In genomic region chr9:127884427-127884911, GRCh38 we compare ENCODE assay signal across 10 cellular contexts. TPM values are rescaled to one million over a fixed set of nuclear protein-coding genes. Genes with fewer than 3 reads are reported as not detected.
A peak's percentile ranks its signal among the peaks of the same experiment; 100 is the strongest.
DNase-seq lines count a peak whose midpoint lies in the region; ATAC-seq and TF ChIP-seq lines count a peak whose summit lies in the region.
"Had no signal": no experiment of that assay in that cellular context is flagged by ENCODE, and none has a peak within 500 bp of the region (broad histone marks: within the 10 kb centered on the region; RNA-seq: fewer than 3 reads in every experiment).

No MANE protein-coding gene starts in this region.

- H3K4me3 Mint-ChIP-seq in HFFc6, result no peak overlapping the region
- no peak overlapping the region for H3K4me3 Mint-ChIP-seq in T-cell

- POLR2A ChIA-PET in T-cell (lab: Charles Lee), result no interaction called here

- CTCF ChIA-PET in T-cell (lab: Charles Lee), result no interaction called here

- TF ChIP-seq CTCF in HFFc6 (IDR thresholded peaks at IDR 0.05) (no peak), left lung (IDR thresholded peaks at IDR 0.05) (no peak)

- no peaks in the 10 kb centered on the region for H3K27me3 ChIP-seq in left lung

- H3K4me3 ChIP-seq in left lung, result no peak overlapping the region

- peaks cover 6% of the 10 kb centered on the region; the same call in 1 of the 2 replicates for H3K36me3 Mint-ChIP-seq in HFFc6 (ENCODE audit: low read depth)
- H3K36me3 Mint-ChIP-seq in T-cell, result peaks cover 28% of the 10 kb centered on the region

- H3K27ac Mint-ChIP-seq in HFFc6 (peak overlapping the region; percentile 16; the same call in 1 of the 2 replicates), T-cell (peak overlapping the region; percentile 46 to 66)

- H3K9me3 ChIP-seq in left lung, result no peaks in the 10 kb centered on the region

- H3K27me3 Mint-ChIP-seq in HFFc6 (ENCODE audit: insufficient read depth), result no peaks in the 10 kb centered on the region
- H3K27me3 Mint-ChIP-seq in T-cell, result no peaks in the 10 kb centered on the region

- H3K9me3 Mint-ChIP-seq in HFFc6, result no peaks in the 10 kb centered on the region
- no peaks in the 10 kb centered on the region for H3K9me3 Mint-ChIP-seq in T-cell

- peaks cover 8% of the 10 kb centered on the region; the same call in 1 of the 2 replicates for H3K4me1 Mint-ChIP-seq in HFFc6 (ENCODE audit: low read depth)
- peaks cover 9 to 22% (median 17%) of the 10 kb centered on the region in 3 donors for H3K4me1 Mint-ChIP-seq in T-cell

- DNase-seq in A172 (ENCODE audit: low spot score) (peak; percentile 80), HFFc6 (no peak), T-cell (no peak), left lung (no peak), KG1 (lab: John Stamatoyannopoulos, UW) (no peak)
- DNase-seq: kidney; stimulated activated CD4-positive, alpha-beta T cell treated with anti-CD3 and anti-CD28 coated beads, Interleukin-4, amount 100 ng/mL, for 4 hours had no signal

- peaks cover 0 to 4% of the 10 kb centered on the region in 2 donors for H3K4me1 ChIP-seq in left lung

- no peak overlapping the region for H3K27ac ChIP-seq in left lung

- intact Hi-C loops in left lung (cut with DNase I), result no loop called here

- ATAC-seq in T-cell (replicated peaks in 1 of 4), result peak in 2 of 4 experiments; percentile 10 to 35
- peak; percentile 13 for ATAC-seq in left lung
- no peak for ATAC-seq in GM21786 (IDR thresholded peaks at IDR 0.05; ENCODE audit: unreplicated experiment)
- ATAC-seq in GM19351 (IDR thresholded peaks at IDR 0.05; ENCODE audit: unreplicated experiment), result no peak
- no peak for ATAC-seq in HG02798 (IDR thresholded peaks at IDR 0.05; ENCODE audit: poor library complexity, unreplicated experiment)

- peaks cover 0 to 45% of the 10 kb centered on the region in 2 donors for H3K36me3 ChIP-seq in left lung

RNA-seq across cellular contexts. Expression of gene AK1, which starts 7.0 kb away (rescaled TPM):
- total RNA-seq in A172 (2014; rRNA removed; shearing (Covaris generic)), result 151 and 173 TPM in 2 replicates
- 100 to 1,000 TPM; 109 to 130 (median 124) TPM for total RNA-seq in HFFc6 (2021; fragmentation: NEBNext Ultra II Directional; extraction: Animal tissue kit (Norgen Biotek cat#: 25700))
- total RNA-seq in T-cell (10 to 100 TPM; 40.5 to 54.9 (median 50.4) TPM), left lung (100 to 1,000 TPM; 111 to 264 TPM)

RNA-seq across cellular contexts. Expression of gene ST6GALNAC6, which starts 14.9 kb away (rescaled TPM):
- total RNA-seq in A172 (2014; rRNA removed; shearing (Covaris generic)), result 40.6 and 61.6 TPM in 2 replicates
- total RNA-seq in HFFc6 (2021; fragmentation: NEBNext Ultra II Directional; extraction: Animal tissue kit (Norgen Biotek cat#: 25700)), result 10 to 100 TPM; 29.3 to 40.6 (median 34.2) TPM
- total RNA-seq in T-cell (100 to 1,000 TPM in 2 of 5 donors, 10 to 100 TPM in 3; 73.0 to 123 (median 86.3) TPM), left lung (10 to 100 TPM; 43.5 to 57.0 TPM)

RNA-seq across cellular contexts. Expression of gene ENG, which starts 30.0 kb away (rescaled TPM):
- 35.4 and 49.5 TPM in 2 replicates for total RNA-seq in A172 (2014; rRNA removed; shearing (Covaris generic))
- total RNA-seq in HFFc6 (2021; fragmentation: NEBNext Ultra II Directional; extraction: Animal tissue kit (Norgen Biotek cat#: 25700)), result 100 to 1,000 TPM; 205 to 249 (median 227) TPM
- 10 to 100 TPM in 1 of 5 donors, 1 to 10 TPM in 4; 6.8 to 16.7 (median 8.8) TPM for total RNA-seq in T-cell
- 100 to 1,000 TPM; 173 to 354 TPM for total RNA-seq in left lung

RNA-seq across cellular contexts. Expression of gene ST6GALNAC4, which starts 32.4 kb away (rescaled TPM):
- total RNA-seq in A172 (2014; rRNA removed; shearing (Covaris generic)), result 32.7 and 38.3 TPM in 2 replicates
- total RNA-seq in HFFc6 (2021; fragmentation: NEBNext Ultra II Directional; extraction: Animal tissue kit (Norgen Biotek cat#: 25700)), result 10 to 100 TPM; 22.9 to 33.4 (median 27.7) TPM
- total RNA-seq in T-cell (10 to 100 TPM; 24.9 to 40.7 (median 35.1) TPM), left lung (10 to 100 TPM; 62.5 to 89.9 TPM)

RNA-seq across cellular contexts. Expression of gene PIP5KL1, which starts 46.1 kb away (rescaled TPM):
- 1.6 and 3.4 TPM in 2 replicates for total RNA-seq in A172 (2014; rRNA removed; shearing (Covaris generic))
- total RNA-seq in HFFc6 (2021; fragmentation: NEBNext Ultra II Directional; extraction: Animal tissue kit (Norgen Biotek cat#: 25700)), result 1 to 10 TPM; 1.7 to 3.1 (median 2.1) TPM
- total RNA-seq in T-cell, result 1 to 10 TPM in 4 of 5 donors, under 1 TPM in 1; 0.99 to 5.6 (median 2.6) TPM
- total RNA-seq in left lung, result 1 to 10 TPM; 3.8 to 6.7 TPM
